ENCODE assay signal across 1 cellular context in the genomic region with DNA sequence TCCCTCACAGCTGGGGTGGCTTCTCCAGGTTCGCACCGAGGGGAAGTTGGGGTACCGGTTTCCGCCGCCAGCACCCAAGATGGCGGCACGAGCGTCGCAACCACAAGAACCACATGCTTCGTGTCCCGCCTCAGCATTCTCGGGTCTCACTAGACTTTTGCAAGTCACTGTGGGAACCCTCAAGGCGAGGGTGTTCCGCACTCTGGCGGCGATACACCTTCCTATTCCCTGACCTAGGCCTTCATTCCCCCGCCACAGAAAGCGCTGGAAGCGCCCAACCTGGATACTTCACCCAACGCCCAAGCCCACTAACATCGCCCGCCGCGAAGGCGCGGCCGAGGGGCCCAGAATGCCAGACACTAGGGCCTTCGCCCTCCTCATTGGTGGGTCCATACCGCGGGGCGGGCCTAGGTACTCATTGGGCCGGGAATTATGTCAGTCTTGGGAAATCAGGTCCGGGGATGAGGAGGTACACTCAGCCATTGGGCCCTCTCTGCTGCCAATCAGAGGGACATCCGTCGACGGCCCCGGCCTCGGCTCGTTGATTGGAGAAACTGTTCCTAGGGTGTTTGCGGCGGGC.
TF ChIP-seq lines count a peak whose summit lies in the region.

No MANE protein-coding gene starts in this region.

TF ChIP-seq in HepG2, 621 proteins besides CTCF, POLR2A, EP300 and RAD21 (continued from another document and continues in another):
- TF ChIP-seq, protein P1, sequence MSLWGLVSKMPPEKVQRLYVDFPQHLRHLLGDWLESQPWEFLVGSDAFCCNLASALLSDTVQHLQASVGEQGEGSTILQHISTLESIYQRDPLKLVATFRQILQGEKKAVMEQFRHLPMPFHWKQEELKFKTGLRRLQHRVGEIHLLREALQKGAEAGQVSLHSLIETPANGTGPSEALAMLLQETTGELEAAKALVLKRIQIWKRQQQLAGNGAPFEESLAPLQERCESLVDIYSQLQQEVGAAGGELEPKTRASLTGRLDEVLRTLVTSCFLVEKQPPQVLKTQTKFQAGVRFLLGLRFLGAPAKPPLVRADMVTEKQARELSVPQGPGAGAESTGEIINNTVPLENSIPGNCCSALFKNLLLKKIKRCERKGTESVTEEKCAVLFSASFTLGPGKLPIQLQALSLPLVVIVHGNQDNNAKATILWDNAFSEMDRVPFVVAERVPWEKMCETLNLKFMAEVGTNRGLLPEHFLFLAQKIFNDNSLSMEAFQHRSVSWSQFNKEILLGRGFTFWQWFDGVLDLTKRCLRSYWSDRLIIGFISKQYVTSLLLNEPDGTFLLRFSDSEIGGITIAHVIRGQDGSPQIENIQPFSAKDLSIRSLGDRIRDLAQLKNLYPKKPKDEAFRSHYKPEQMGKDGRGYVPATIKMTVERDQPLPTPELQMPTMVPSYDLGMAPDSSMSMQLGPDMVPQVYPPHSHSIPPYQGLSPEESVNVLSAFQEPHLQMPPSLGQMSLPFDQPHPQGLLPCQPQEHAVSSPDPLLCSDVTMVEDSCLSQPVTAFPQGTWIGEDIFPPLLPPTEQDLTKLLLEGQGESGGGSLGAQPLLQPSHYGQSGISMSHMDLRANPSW (CRISPR knock-in tag; IDR thresholded peaks at IDR 0.05; ENCODE audit: borderline replicate concordance) = no peak
- TF ChIP-seq REL (CRISPR knock-in tag; conservative IDR thresholded peaks at IDR 0.05) (no peak), MEF2D (CRISPR knock-in tag; IDR thresholded peaks at IDR 0.05) (peak; percentile 82), ZNF782 (CRISPR knock-in tag; IDR thresholded peaks at IDR 0.05; ENCODE audit: borderline replicate concordance) (peak; percentile 89), ZNF777 (CRISPR knock-in tag; IDR thresholded peaks at IDR 0.05) (no peak; the same call in 1 of the 2 replicates), ZNF598 (CRISPR knock-in tag; IDR thresholded peaks at IDR 0.05; ENCODE audit: borderline replicate concordance) (peak; percentile 89; the same call in 1 of the 2 replicates), TSC22D2 (CRISPR knock-in tag; IDR thresholded peaks at IDR 0.05; ENCODE audit: borderline replicate concordance) (no peak), NFATC3 (CRISPR knock-in tag; IDR thresholded peaks at IDR 0.05) (no peak), ZNF652 (CRISPR knock-in tag; IDR thresholded peaks at IDR 0.05; ENCODE audit: borderline replicate concordance, low read depth) (no peak), CCDC6 (CRISPR knock-in tag; IDR thresholded peaks at IDR 0.05) (no peak), PHB2 (IDR thresholded peaks at IDR 0.05; ENCODE audit: partially characterized antibody) (no peak), WIZ (CRISPR knock-in tag; IDR thresholded peaks at IDR 0.05) (peak; percentile 86; the same call in 1 of the 2 replicates), NAIF1 (CRISPR knock-in tag; IDR thresholded peaks at IDR 0.05; ENCODE audit: borderline replicate concordance) (no peak), PRPF4 (IDR thresholded peaks at IDR 0.05; ENCODE audit: low read depth, low read length, poor library complexity, severe bottlenecking) (no peak), RARA (CRISPR knock-in tag; IDR thresholded peaks at IDR 0.05) (no peak), ATF7-NPFF (CRISPR knock-in tag; IDR thresholded peaks at IDR 0.05; ENCODE audit: low read depth) (no peak), ZNF432 (CRISPR knock-in tag; IDR thresholded peaks at IDR 0.05; ENCODE audit: borderline replicate concordance) (no peak), BCL6 (CRISPR knock-in tag; IDR thresholded peaks at IDR 0.05) (0 out of 2 replicates have a peak, but pooled peaks have one; percentile 2), ZFYVE20 (CRISPR knock-in tag; IDR thresholded peaks at IDR 0.05; ENCODE audit: borderline replicate concordance, low read depth) (0 out of 2 replicates have a peak, but pooled peaks have one; percentile 54), NCOA2 (CRISPR knock-in tag; IDR thresholded peaks at IDR 0.05) (no peak), POLR2G (IDR thresholded peaks at IDR 0.05; ENCODE audit: low read depth, low read length) (peak; percentile 76), NCOR1 (IDR thresholded peaks at IDR 0.05; ENCODE audit: borderline replicate concordance, low read length) (no peak; the same call in 1 of the 2 replicates), RBM39 (IDR thresholded peaks at IDR 0.05; ENCODE audit: low read depth, low read length, poor library complexity, severe bottlenecking) (no peak), THAP11 (CRISPR knock-in tag; IDR thresholded peaks at IDR 0.05) (no peak; the same call in none of the 2 replicates), ZNF768 (CRISPR knock-in tag; IDR thresholded peaks at IDR 0.05) (no peak), ZNF17 (CRISPR knock-in tag; IDR thresholded peaks at IDR 0.05) (no peak), JARID2 (CRISPR knock-in tag; IDR thresholded peaks at IDR 0.05; ENCODE audit: insufficient replicate concordance) (no peak), SPEN (CRISPR knock-in tag; IDR thresholded peaks at IDR 0.05; ENCODE audit: low read depth) (peak; percentile 23), ZFP90 (CRISPR knock-in tag; IDR thresholded peaks at IDR 0.05; ENCODE audit: borderline replicate concordance) (peak; percentile 75), HOMEZ (CRISPR knock-in tag; IDR thresholded peaks at IDR 0.05; ENCODE audit: low read depth) (peak; percentile 52; the same call in 1 of the 2 replicates), MXD4 (CRISPR knock-in tag; IDR thresholded peaks at IDR 0.05) (peak; percentile 11; the same call in 1 of the 2 replicates), PBX2 (CRISPR knock-in tag; IDR thresholded peaks at IDR 0.05) (peak; percentile 99), HMG20A (CRISPR knock-in tag; IDR thresholded peaks at IDR 0.05; ENCODE audit: borderline replicate concordance) (no peak), ZNF781 (CRISPR knock-in tag; IDR thresholded peaks at IDR 0.05; ENCODE audit: borderline replicate concordance, not compliant biosample characterization) (peak; percentile 88), ARNT2 (CRISPR knock-in tag; IDR thresholded peaks at IDR 0.05; ENCODE audit: low read depth) (peak; percentile 46; the same call in 1 of the 2 replicates), CENPX (CRISPR knock-in tag; IDR thresholded peaks at IDR 0.05) (no peak), MEIS2 (CRISPR knock-in tag; IDR thresholded peaks at IDR 0.05) (peak; percentile 66; the same call in 1 of the 2 replicates), ATAD3A (CRISPR knock-in tag; IDR thresholded peaks at IDR 0.05) (no peak), ZSCAN30 (CRISPR knock-in tag; IDR thresholded peaks at IDR 0.05) (no peak), CREB3 (CRISPR knock-in tag; IDR thresholded peaks at IDR 0.05) (peak; percentile 79; the same call in 1 of the 2 replicates), ZNF207 (IDR thresholded peaks at IDR 0.05; ENCODE audit: borderline replicate concordance) (no peak), AHR (CRISPR knock-in tag; IDR thresholded peaks at IDR 0.05) (peak; percentile 16; the same call in 1 of the 2 replicates), ZNF75D (CRISPR knock-in tag; IDR thresholded peaks at IDR 0.05; ENCODE audit: borderline replicate concordance) (no peak), USF2 (IDR thresholded peaks at IDR 0.05; ENCODE audit: low read depth, low read length) (no peak), USF2 (CRISPR knock-in tag; IDR thresholded peaks at IDR 0.05; ENCODE audit: borderline replicate concordance) (no peak), NR1H2 (CRISPR knock-in tag; IDR thresholded peaks at IDR 0.05; ENCODE audit: borderline replicate concordance, low read depth) (peak; percentile 16; the same call in 1 of the 2 replicates), RFXANK (CRISPR knock-in tag; IDR thresholded peaks at IDR 0.05) (no peak), CCAR2 (optimal IDR thresholded peaks at IDR 0.05; ENCODE audit: low read depth, low read length) (no peak), TAF1 (CRISPR knock-in tag; IDR thresholded peaks at IDR 0.05) (peak; percentile 58), ZEB1 (IDR thresholded peaks at IDR 0.05; ENCODE audit: insufficient replicate concordance, low read depth) (no peak), SCMH1 (CRISPR knock-in tag; IDR thresholded peaks at IDR 0.05; ENCODE audit: borderline replicate concordance) (no peak), ZNF570 (CRISPR knock-in tag; IDR thresholded peaks at IDR 0.05; ENCODE audit: borderline replicate concordance) (peak; percentile 90; the same call in 1 of the 2 replicates), ZNF354B (CRISPR knock-in tag; IDR thresholded peaks at IDR 0.05) (peak; percentile 86; the same call in 1 of the 2 replicates), SNAI1 (CRISPR knock-in tag; IDR thresholded peaks at IDR 0.05; ENCODE audit: borderline replicate concordance) (peak; percentile 89; the same call in 1 of the 2 replicates), FOXA1 (IDR thresholded peaks at IDR 0.05) (no peak), FOXA1 (CRISPR knock-in tag; IDR thresholded peaks at IDR 0.05) (0 out of 2 replicates have a peak, but pooled peaks have one; percentile 30)
- TF ChIP-seq, protein P2, sequence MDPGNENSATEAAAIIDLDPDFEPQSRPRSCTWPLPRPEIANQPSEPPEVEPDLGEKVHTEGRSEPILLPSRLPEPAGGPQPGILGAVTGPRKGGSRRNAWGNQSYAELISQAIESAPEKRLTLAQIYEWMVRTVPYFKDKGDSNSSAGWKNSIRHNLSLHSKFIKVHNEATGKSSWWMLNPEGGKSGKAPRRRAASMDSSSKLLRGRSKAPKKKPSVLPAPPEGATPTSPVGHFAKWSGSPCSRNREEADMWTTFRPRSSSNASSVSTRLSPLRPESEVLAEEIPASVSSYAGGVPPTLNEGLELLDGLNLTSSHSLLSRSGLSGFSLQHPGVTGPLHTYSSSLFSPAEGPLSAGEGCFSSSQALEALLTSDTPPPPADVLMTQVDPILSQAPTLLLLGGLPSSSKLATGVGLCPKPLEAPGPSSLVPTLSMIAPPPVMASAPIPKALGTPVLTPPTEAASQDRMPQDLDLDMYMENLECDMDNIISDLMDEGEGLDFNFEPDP (CRISPR knock-in tag; conservative IDR thresholded peaks at IDR 0.05) = 0 out of 2 replicates have a peak, but pooled peaks have one; percentile 13
- TF ChIP-seq, protein P3, sequence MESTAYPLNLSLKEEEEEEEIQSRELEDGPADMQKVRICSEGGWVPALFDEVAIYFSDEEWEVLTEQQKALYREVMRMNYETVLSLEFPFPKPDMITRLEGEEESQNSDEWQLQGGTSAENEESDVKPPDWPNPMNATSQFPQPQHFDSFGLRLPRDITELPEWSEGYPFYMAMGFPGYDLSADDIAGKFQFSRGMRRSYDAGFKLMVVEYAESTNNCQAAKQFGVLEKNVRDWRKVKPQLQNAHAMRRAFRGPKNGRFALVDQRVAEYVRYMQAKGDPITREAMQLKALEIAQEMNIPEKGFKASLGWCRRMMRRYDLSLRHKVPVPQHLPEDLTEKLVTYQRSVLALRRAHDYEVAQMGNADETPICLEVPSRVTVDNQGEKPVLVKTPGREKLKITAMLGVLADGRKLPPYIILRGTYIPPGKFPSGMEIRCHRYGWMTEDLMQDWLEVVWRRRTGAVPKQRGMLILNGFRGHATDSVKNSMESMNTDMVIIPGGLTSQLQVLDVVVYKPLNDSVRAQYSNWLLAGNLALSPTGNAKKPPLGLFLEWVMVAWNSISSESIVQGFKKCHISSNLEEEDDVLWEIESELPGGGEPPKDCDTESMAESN (CRISPR knock-in tag; conservative IDR thresholded peaks at IDR 0.05) = no peak; the same call in 1 of the 2 replicates
- TF ChIP-seq, protein P4, sequence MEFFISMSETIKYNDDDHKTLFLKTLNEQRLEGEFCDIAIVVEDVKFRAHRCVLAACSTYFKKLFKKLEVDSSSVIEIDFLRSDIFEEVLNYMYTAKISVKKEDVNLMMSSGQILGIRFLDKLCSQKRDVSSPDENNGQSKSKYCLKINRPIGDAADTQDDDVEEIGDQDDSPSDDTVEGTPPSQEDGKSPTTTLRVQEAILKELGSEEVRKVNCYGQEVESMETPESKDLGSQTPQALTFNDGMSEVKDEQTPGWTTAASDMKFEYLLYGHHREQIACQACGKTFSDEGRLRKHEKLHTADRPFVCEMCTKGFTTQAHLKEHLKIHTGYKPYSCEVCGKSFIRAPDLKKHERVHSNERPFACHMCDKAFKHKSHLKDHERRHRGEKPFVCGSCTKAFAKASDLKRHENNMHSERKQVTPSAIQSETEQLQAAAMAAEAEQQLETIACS (CRISPR knock-in tag; IDR thresholded peaks at IDR 0.05) = no peak
